Comparison of ENCODE assay signal across 8 cellular contexts in the genomic region with DNA sequence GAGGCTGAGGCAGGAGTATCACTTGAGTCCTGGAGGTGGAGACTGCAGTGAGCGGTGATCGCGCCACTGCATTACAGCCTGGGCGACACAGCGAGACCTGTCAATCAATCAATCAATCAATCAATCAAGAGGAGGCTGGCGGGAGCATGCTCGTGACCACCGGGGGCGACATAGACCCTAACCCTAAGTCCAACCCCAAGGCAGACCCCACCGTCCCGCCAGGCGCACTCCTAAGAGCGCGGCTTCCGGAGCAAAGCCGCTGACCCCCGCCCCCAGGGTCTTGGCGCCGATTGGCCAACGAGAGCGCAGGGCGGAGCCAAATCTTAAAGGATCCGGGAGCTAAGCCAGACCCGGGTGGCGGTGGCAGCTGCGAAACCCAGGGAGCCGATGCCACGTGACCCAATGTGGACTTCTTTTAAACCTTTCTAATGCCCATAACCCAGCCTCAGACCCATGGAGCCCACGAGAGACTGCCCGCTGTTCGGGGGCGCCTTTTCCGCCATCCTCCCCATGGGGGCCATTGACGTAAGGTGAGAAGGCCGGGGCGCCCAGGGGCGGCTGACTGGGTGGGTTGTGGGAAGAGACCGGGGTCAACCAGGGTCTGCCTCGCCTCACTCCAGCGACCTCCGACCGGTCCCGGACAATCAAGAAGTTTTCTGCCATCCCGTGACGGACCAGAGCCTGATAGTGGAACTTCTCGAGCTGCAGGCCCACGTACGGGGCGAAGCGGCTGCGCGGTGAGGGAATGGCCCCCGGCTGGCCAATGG. TPM values are rescaled to one million over a fixed set of nuclear protein-coding genes. Genes with fewer than 3 reads are reported as not detected.
A peak's percentile ranks its signal among the peaks of the same experiment; 100 is the strongest.
DNase-seq lines count a peak whose midpoint lies in the region; ATAC-seq, FAIRE-seq and TF ChIP-seq lines count a peak whose summit lies in the region.

A gene with protein sequence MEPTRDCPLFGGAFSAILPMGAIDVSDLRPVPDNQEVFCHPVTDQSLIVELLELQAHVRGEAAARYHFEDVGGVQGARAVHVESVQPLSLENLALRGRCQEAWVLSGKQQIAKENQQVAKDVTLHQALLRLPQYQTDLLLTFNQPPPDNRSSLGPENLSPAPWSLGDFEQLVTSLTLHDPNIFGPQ (plus strand): TSS at position 335 of the 767 bp plus-strand sequence. CDS start 119 bp downstream, at position 454.

- ATAC-seq in A549, result peak; percentile 82 to 92
- ATAC-seq in GM18520 (IDR thresholded peaks at IDR 0.05; ENCODE audit: unreplicated experiment), result peak; percentile 66
- peak; percentile 67 for ATAC-seq in HG03103 (IDR thresholded peaks at IDR 0.05; ENCODE audit: low read depth, unreplicated experiment)
- peak; percentile 90 to 92 for ATAC-seq in activated CD4-positive, CD25-positive, alpha-beta regulatory T cell treated with anti-CD3 and anti-CD28 coated beads, Interleukin-2, amount 50 U/mL, for 24 hours
- ATAC-seq in central memory CD8-positive, alpha-beta T cell (replicated peaks; ENCODE audit: extremely low read depth, poor library complexity, severe bottlenecking), result peak; percentile 87

- H3K4me1 ChIP-seq in A549 (peaks cover 21% of the 10 kb centered on the region), keratinocyte (ENCODE audit: control insufficient read depth, extremely low read depth, insufficient read depth, low read length) (peaks cover 14% of the 10 kb centered on the region)

- dilution Hi-C loops in keratinocyte (cut with MboI; ENCODE audit: extremely low pct_ligation_motif_present, low sequenced_read_pairs), result no loop called here

- no peak for TF ChIP-seq CTCF in A549 (IDR thresholded peaks at IDR 0.05)
- TF ChIP-seq CTCF in keratinocyte (optimal IDR thresholded peaks at IDR 0.05 in 1 of 3, IDR thresholded peaks at IDR 0.05 in 1 of 3, conservative IDR thresholded peaks at IDR 0.05 in 1 of 3; ENCODE audit: extremely low read depth in 1 of 3, insufficient read depth in 2 of 3, low read length in 3 of 3), result no peak

- WGBS in A549 (ENCODE audit: missing lambda C conversion rate), result 3% methylated on average over 49 of the region's 53 CpGs

- H3K4me2 ChIP-seq in A549, result peak within 1 kb of the TSS; percentile 100
- H3K4me2 ChIP-seq in keratinocyte (ENCODE audit: control insufficient read depth, extremely low read depth, insufficient read depth, low read depth, low read length), result peak within 1 kb of the TSS; percentile 93

- peak within 1 kb of the TSS; percentile 95 for H2AFZ ChIP-seq in keratinocyte (ENCODE audit: control insufficient read depth, low read length)

- H3K79me2 ChIP-seq in keratinocyte (ENCODE audit: control insufficient read depth, insufficient read depth, low read length), result no peaks in the 10 kb centered on the region

- no peaks in the 10 kb centered on the region for H3K27me3 Mint-ChIP-seq in central memory CD8-positive, alpha-beta T cell

- no peak for TF ChIP-seq EP300 in A549 (IDR thresholded peaks at IDR 0.05)

- H3K9me3 ChIP-seq in A549, result no peaks in the 10 kb centered on the region
- H3K9me3 ChIP-seq in keratinocyte (ENCODE audit: control insufficient read depth, low read depth, low read length), result no peaks in the 10 kb centered on the region

- POLR2A ChIA-PET in A549 (lab: Yijun Ruan, JAX), result interaction anchor here (0.6 to 1.4 kb wide), 10 partner anchors 10 to 209 kb away, joined by 3 to 18 read pairs (median 4); a partner anchor contains a TSS

- peak within 1 kb of the TSS; percentile 85 for H3K9ac ChIP-seq in keratinocyte (ENCODE audit: control insufficient read depth, extremely low read depth, insufficient read depth, low read length)

- H3K9me3 Mint-ChIP-seq in central memory CD8-positive, alpha-beta T cell, result no peaks in the 10 kb centered on the region

- H3K27ac ChIP-seq in A549 (peak within 1 kb of the TSS; percentile 96 to 98), keratinocyte (ENCODE audit: control insufficient read depth, insufficient read depth, low read length) (peak within 1 kb of the TSS; percentile 77)

- peak; percentile 86 to 99 for DNase-seq in A549 (ENCODE audit: low read depth in 1 of 2, low spot score in 1 of 2)
- DNase-seq in NCI-H2227 treated with DMSO at 0.1 percent for 48 hours (lab: John Stamatoyannopoulos, UW), result peak; percentile 59
- peak; percentile 59 to 62 for DNase-seq in central memory CD8-positive, alpha-beta T cell (ENCODE audit: low spot score in 2 of 2)
- no peak for DNase-seq in keratinocyte (ENCODE audit: low read depth, low spot score)
- peak; percentile 67 to 81 (median 74) for DNase-seq in stimulated activated CD4-positive, alpha-beta T cell treated with anti-CD3 and anti-CD28 coated beads, Interleukin-12 subunit alpha, Interleukin-12 subunit beta, amount 100 ng/mL, for 48 hours (ENCODE audit: low read depth in 2 of 3, low spot score in 1 of 3)

- H3K36me3 Mint-ChIP-seq in central memory CD8-positive, alpha-beta T cell (ENCODE audit: insufficient read depth), result peaks cover 7% of the 10 kb centered on the region

- no peaks in the 10 kb centered on the region for H3K27me3 ChIP-seq in keratinocyte (ENCODE audit: control insufficient read depth, extremely low read depth, insufficient read depth, low read length)

- no peaks in the 10 kb centered on the region for H3K36me3 ChIP-seq in keratinocyte (ENCODE audit: control insufficient read depth in 2 of 2, extremely low read depth in 1 of 2, insufficient read depth in 2 of 2, low read length in 2 of 2)

- peak within 1 kb of the TSS; percentile 94 for H3K4me3 Mint-ChIP-seq in central memory CD8-positive, alpha-beta T cell

- peaks cover 54% of the 10 kb centered on the region for H3K4me1 Mint-ChIP-seq in central memory CD8-positive, alpha-beta T cell

- TF ChIP-seq RAD21 in A549 (conservative IDR thresholded peaks at IDR 0.05 in 1 of 2, IDR thresholded peaks at IDR 0.05 in 1 of 2), result no peak

- no peaks in the 10 kb centered on the region for H3K9me1 ChIP-seq in keratinocyte (ENCODE audit: control insufficient read depth, extremely low read depth, insufficient read depth, low read length)

- peak within 1 kb of the TSS; percentile 85 for H3K4me3 ChIP-seq in A549
- H3K4me3 ChIP-seq in keratinocyte (ENCODE audit: control insufficient read depth in 2 of 3, extremely low read depth in 1 of 3, insufficient read depth in 2 of 3, low read depth in 1 of 3, low read length in 3 of 3), result peak within 1 kb of the TSS; percentile 70 to 96 (median 88)

- FAIRE-seq in A549 (lab: Jason Lieb, UNC) (no peak), keratinocyte (lab: Jason Lieb, UNC) (peak; percentile 34)

- TF ChIP-seq POLR2A in A549 (IDR thresholded peaks at IDR 0.05; ENCODE audit: low read length), result peak; percentile 91

- no peaks in the 10 kb centered on the region for H4K20me1 ChIP-seq in keratinocyte (ENCODE audit: control insufficient read depth, extremely low read depth, insufficient read depth, low read length)

- CTCF ChIA-PET in A549 (lab: Yijun Ruan, JAX), result interaction anchor here (1.0 to 1.7 kb wide), 3 partner anchors 12 to 61 kb away, joined by 3 to 7 read pairs (median 3); a partner anchor contains a TSS

- peak within 1 kb of the TSS; percentile 91 for H3K27ac Mint-ChIP-seq in central memory CD8-positive, alpha-beta T cell (ENCODE audit: low read depth)

TF ChIP-seq in A549, 52 proteins besides CTCF, POLR2A, EP300 and RAD21 (continues in another document):
- TF ChIP-seq ZNF302 (CRISPR knock-in tag; IDR thresholded peaks at IDR 0.05), result no peak
- TF ChIP-seq, protein P1, sequence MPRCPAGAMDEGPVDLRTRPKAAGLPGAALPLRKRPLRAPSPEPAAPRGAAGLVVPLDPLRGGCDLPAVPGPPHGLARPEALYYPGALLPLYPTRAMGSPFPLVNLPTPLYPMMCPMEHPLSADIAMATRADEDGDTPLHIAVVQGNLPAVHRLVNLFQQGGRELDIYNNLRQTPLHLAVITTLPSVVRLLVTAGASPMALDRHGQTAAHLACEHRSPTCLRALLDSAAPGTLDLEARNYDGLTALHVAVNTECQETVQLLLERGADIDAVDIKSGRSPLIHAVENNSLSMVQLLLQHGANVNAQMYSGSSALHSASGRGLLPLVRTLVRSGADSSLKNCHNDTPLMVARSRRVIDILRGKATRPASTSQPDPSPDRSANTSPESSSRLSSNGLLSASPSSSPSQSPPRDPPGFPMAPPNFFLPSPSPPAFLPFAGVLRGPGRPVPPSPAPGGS (IDR thresholded peaks at IDR 0.05), result peak; percentile 51; the same call in 2 of the 3 replicates
- TF ChIP-seq, protein P2, sequence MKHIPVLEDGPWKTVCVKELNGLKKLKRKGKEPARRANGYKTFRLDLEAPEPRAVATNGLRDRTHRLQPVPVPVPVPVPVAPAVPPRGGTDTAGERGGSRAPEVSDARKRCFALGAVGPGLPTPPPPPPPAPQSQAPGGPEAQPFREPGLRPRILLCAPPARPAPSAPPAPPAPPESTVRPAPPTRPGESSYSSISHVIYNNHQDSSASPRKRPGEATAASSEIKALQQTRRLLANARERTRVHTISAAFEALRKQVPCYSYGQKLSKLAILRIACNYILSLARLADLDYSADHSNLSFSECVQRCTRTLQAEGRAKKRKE (CRISPR knock-in tag; IDR thresholded peaks at IDR 0.05; ENCODE audit: low read depth), result no peak
- TF ChIP-seq KDM1A (IDR thresholded peaks at IDR 0.05; ENCODE audit: low read depth), result no peak
- TF ChIP-seq HOXA7 (CRISPR knock-in tag; IDR thresholded peaks at IDR 0.05), result peak; percentile 41; the same call in 1 of the 2 replicates
- TF ChIP-seq, protein P3, sequence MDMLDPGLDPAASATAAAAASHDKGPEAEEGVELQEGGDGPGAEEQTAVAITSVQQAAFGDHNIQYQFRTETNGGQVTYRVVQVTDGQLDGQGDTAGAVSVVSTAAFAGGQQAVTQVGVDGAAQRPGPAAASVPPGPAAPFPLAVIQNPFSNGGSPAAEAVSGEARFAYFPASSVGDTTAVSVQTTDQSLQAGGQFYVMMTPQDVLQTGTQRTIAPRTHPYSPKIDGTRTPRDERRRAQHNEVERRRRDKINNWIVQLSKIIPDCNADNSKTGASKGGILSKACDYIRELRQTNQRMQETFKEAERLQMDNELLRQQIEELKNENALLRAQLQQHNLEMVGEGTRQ (IDR thresholded peaks at IDR 0.05), result peak; percentile 89
- TF ChIP-seq HEYL (CRISPR knock-in tag; IDR thresholded peaks at IDR 0.05), result no peak
- TF ChIP-seq HOXB13 (CRISPR knock-in tag; IDR thresholded peaks at IDR 0.05; ENCODE audit: low read depth), result no peak

RNA-seq across cellular contexts. Expression of the gene that starts here (rescaled TPM):
- 56.4 and 60.4 TPM in 2 replicates for polyA plus RNA-seq in A549 (2011; rRNA removed)
- 72.1 and 75.8 TPM in 2 replicates for polyA plus RNA-seq in A549 (2012; cell fraction: cytosol; rRNA removed)
- polyA plus RNA-seq in A549 (2012; cell fraction: nucleus; rRNA removed), result 52.5 and 57.7 TPM in 2 replicates
- polyA plus RNA-seq in A549 (2017; fragmentation: RNase III; extraction: RNeasy Plus Mini Kit Qiagen cat#74134 plus additional on column Dnase treatment), result 43.6 to 49.0 TPM (median 47.2 TPM) in 3 replicates
- polyA minus RNA-seq in A549 (2011; rRNA and poly(A)+ RNA removed), result 28.6 and 34.9 TPM in 2 replicates
- polyA plus RNA-seq in keratinocyte, result 21.3 to 28.7 TPM (median 24.4 TPM) in 3 replicates
- polyA plus RNA-seq in keratinocyte (2011; ENCODE audit: low read depth), result 9.5 TPM
- 20.6 and 27.5 TPM in 2 replicates for polyA plus RNA-seq in keratinocyte (2011; cell fraction: cytosol; rRNA removed)
- 14.3 and 15.3 TPM in 2 replicates for polyA plus RNA-seq in keratinocyte (2011; cell fraction: nucleus; rRNA removed)
- polyA plus RNA-seq in keratinocyte (2012; ENCODE audit: low replicate concordance), result 23.5 and 34.8 TPM in 2 replicates
- polyA minus RNA-seq in keratinocyte, result 15.2 to 24.3 TPM (median 19.3 TPM) in 3 replicates
- 27.6 TPM for polyA minus RNA-seq in keratinocyte (2011; cell fraction: cytosol; rRNA and poly(A)+ RNA removed)
- 3.9 and 5.9 TPM in 2 replicates for polyA minus RNA-seq in keratinocyte (2011; cell fraction: nucleus; rRNA and poly(A)+ RNA removed)
